ENCODE assay signal across 9 cellular contexts in genomic region chr22:35900483-35901168, GRCh38.
DNase-seq lines count a peak whose midpoint lies in the region; ATAC-seq and TF ChIP-seq lines count a peak whose summit lies in the region.
"Had no signal": no experiment of that assay in that cellular context is flagged by ENCODE, and none has a peak within 500 bp of the region (broad histone marks: within the 10 kb centered on the region; RNA-seq: fewer than 3 reads in every experiment).

No MANE protein-coding gene starts in this region.

- no peak for DNase-seq in activated CD4-positive, CD25-positive, alpha-beta regulatory T cell (lab: John Stamatoyannopoulos, UW)
- no peak for DNase-seq in Karpas-422
- DNase-seq in central memory CD4-positive, alpha-beta T cell: peak; percentile 21
- peak; percentile 72 for DNase-seq in osteoblast (ENCODE audit: insufficient read length, low spot score, missing footprints)
- no peak for DNase-seq in thyroid gland
- DNase-seq in SK-N-DZ (ENCODE audit: low spot score): no peak
- DNase-seq in MG63: no peak
- DNase-seq: left cardiac atrium had no signal

- H3K27me3 ChIP-seq in Karpas-422 (ENCODE audit: low read length) (no peaks in the 10 kb centered on the region), osteoblast (ENCODE audit: insufficient read depth, low read length) (no peaks in the 10 kb centered on the region), thyroid gland (no peaks in the 10 kb centered on the region), MG63 (no peaks in the 10 kb centered on the region)

- 73 to 75% methylated on average over 5 of the region's 5 CpGs for whole genome bisulfite sequencing in thyroid gland, 2 donors

- H3K4me3 ChIP-seq in Karpas-422 (ENCODE audit: low read length) (no peak overlapping the region), osteoblast (ENCODE audit: insufficient read depth, low read length) (no peak overlapping the region), thyroid gland (replicated peaks in 1 of 3) (no peak overlapping the region), MG63 (no peak overlapping the region)

- peak overlapping the region; percentile 8 for H3K4me2 ChIP-seq in Karpas-422 (ENCODE audit: low read depth, low read length, poor library complexity, severe bottlenecking)
- H3K4me2 ChIP-seq in osteoblast (ENCODE audit: insufficient read depth, low read length): peak overlapping the region; percentile 38

- ATAC-seq in activated CD4-positive, CD25-positive, alpha-beta regulatory T cell treated with anti-CD3 and anti-CD28 coated beads, Interleukin-2, amount 50 U/mL, for 24 hours: peak; percentile 25 to 48

- TF ChIP-seq CTCF in osteoblast (IDR thresholded peaks at IDR 0.05; ENCODE audit: extremely low read depth, low read depth, low read length): no peak
- no peak for TF ChIP-seq CTCF in thyroid gland (IDR thresholded peaks at IDR 0.05)

- H3K9ac ChIP-seq in Karpas-422 (ENCODE audit: low read length): no peak overlapping the region

- H4K20me1 ChIP-seq in Karpas-422 (ENCODE audit: insufficient read depth, low read depth, low read length) (peaks cover 51% of the 10 kb centered on the region), osteoblast (ENCODE audit: insufficient read depth, low read length) (peaks cover 41% of the 10 kb centered on the region)

- intact Hi-C loops in thyroid gland (cut with DNase I): no loop called here

- H3K4me1 ChIP-seq in Karpas-422 (ENCODE audit: low read length) (peaks cover 26% of the 10 kb centered on the region), osteoblast (ENCODE audit: insufficient read depth, low read length) (peaks cover 29% of the 10 kb centered on the region), thyroid gland (peaks cover 10 to 31% of the 10 kb centered on the region in 2 donors)

- H2AFZ ChIP-seq in Karpas-422 (ENCODE audit: low read length): no peak overlapping the region
- no peak overlapping the region for H2AFZ ChIP-seq in osteoblast (ENCODE audit: low read length)

- H3K27ac ChIP-seq in Karpas-422 (ENCODE audit: low read length): no peak overlapping the region
- H3K27ac ChIP-seq in osteoblast (ENCODE audit: low read depth, low read length): peak overlapping the region; percentile 59
- no peak overlapping the region for H3K27ac ChIP-seq in thyroid gland

- H3K79me2 ChIP-seq in Karpas-422 (ENCODE audit: low read length) (no peaks in the 10 kb centered on the region), osteoblast (ENCODE audit: insufficient read depth, low read length) (peaks cover 80% of the 10 kb centered on the region)

- no peaks in the 10 kb centered on the region for H3K9me3 ChIP-seq in Karpas-422 (ENCODE audit: low read length)
- H3K9me3 ChIP-seq in osteoblast (ENCODE audit: low read depth, low read length): no peaks in the 10 kb centered on the region
- no peaks in the 10 kb centered on the region for H3K9me3 ChIP-seq in thyroid gland
- no peaks in the 10 kb centered on the region for H3K9me3 ChIP-seq in MG63

- no peaks in the 10 kb centered on the region for H3K9me2 ChIP-seq in Karpas-422 (replicated peaks; ENCODE audit: insufficient read depth, low read length)

- H3K36me3 ChIP-seq in Karpas-422 (ENCODE audit: insufficient read depth, low read length): no peaks in the 10 kb centered on the region
- H3K36me3 ChIP-seq in osteoblast (ENCODE audit: insufficient read depth, low read length): no peaks in the 10 kb centered on the region
- no peaks in the 10 kb centered on the region for H3K36me3 ChIP-seq in thyroid gland
- H3K36me3 ChIP-seq in MG63: no peaks in the 10 kb centered on the region

- no peak for TF ChIP-seq POLR2A in thyroid gland (IDR thresholded peaks at IDR 0.05)

Comparison
In these comparisons a context has a peak if more than half of its experiments do, and no peak if none do; other contexts are left out.
1. DNase-seq: peak in central memory CD4-positive, alpha-beta T cell (single experiment) and osteoblast (single experiment); none in activated CD4-positive, CD25-positive, alpha-beta regulatory T cell (0 of 4), Karpas-422 (single experiment), thyroid gland (0 of 2), SK-N-DZ (single experiment) and MG63 (single experiment).